8 cellular contexts compared by ENCODE assay signal in the genomic region with DNA sequence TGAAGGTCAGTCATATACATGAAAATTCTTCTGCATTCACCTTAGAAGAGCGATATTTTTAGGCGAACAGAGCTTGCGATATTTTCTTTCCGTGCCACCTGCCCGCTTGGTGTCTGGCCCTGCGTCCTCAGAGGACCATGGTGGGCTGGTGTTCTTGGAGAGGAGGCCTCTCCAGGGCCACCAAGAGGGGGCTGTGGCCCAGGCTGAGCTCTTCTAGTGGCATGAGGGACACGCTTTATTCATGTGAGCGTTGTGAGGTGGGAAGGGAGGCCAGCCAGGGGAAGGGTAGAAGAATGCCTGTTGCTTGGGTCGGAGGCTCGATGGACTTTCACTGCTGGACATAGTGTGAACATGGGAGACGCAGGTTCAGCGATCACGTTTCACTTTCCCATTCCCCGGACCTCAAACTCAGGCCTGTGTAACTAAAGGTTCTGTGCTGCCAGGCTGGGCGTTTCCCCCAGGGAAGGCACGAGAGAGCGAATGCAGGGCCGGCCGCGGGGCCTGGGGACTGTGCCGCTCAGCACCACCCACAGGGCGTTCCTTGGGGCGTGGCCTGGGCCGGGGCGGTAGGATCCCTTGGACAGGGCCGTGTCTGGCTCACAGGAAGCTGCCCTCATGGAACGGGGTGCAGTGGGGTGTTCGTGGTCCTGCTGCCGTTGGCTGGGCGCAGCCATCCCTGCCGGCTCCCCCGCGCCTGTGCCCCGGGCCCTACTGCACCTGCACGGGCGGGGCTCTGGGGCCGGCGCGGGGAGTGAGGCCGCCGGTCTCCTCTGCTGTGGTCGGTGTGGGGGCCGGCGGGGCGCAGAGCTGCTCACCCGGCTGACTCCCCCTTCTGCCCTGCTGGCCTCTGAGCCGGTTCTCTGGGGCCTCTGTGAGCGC. TPM values are rescaled to one million over a fixed set of nuclear protein-coding genes. Genes with fewer than 3 reads are reported as not detected.
DNase-seq lines count a peak whose midpoint lies in the region; ATAC-seq and TF ChIP-seq lines count a peak whose summit lies in the region.

No MANE protein-coding gene starts in this region.

- no peaks in the 10 kb centered on the region for H3K36me3 Mint-ChIP-seq in activated CD8-positive, alpha-beta T cell treated with anti-CD3 and anti-CD28 coated beads for 36 hours (ENCODE audit: low read depth)

- H3K4me1 Mint-ChIP-seq in activated CD8-positive, alpha-beta T cell treated with anti-CD3 and anti-CD28 coated beads for 36 hours (ENCODE audit: low read depth) = peaks cover 12% of the 10 kb centered on the region

- no peak overlapping the region for H2BK120ac ChIP-seq in mesenchymal stem cell (ENCODE audit: low read depth, low read length)

- H4K8ac ChIP-seq in mesenchymal stem cell (ENCODE audit: low read length) = peak overlapping the region; percentile 82

- no peaks in the 10 kb centered on the region for H3K9me3 ChIP-seq in effector memory CD4-positive, alpha-beta T cell (ENCODE audit: control insufficient read depth, low read length)
- peaks cover 6% of the 10 kb centered on the region for H3K9me3 ChIP-seq in mesenchymal stem cell (ENCODE audit: control insufficient read depth, low read length)

- no peak overlapping the region for H3K18ac ChIP-seq in mesenchymal stem cell (ENCODE audit: low read depth in 1 of 2, low read length in 2 of 2)

- H3K9me3 Mint-ChIP-seq in activated CD8-positive, alpha-beta T cell treated with anti-CD3 and anti-CD28 coated beads for 36 hours = no peaks in the 10 kb centered on the region

- 16% methylated on average over 39 of the region's 48 CpGs for WGBS in mesenchymal stem cell

- no peak overlapping the region for H2BK12ac ChIP-seq in mesenchymal stem cell (ENCODE audit: low read length in 2 of 2)

- H3K4me1 ChIP-seq in effector memory CD4-positive, alpha-beta T cell (ENCODE audit: control insufficient read depth, insufficient read depth, low read length, poor library complexity, severe bottlenecking) = peaks cover 20% of the 10 kb centered on the region
- peaks cover 17% of the 10 kb centered on the region for H3K4me1 ChIP-seq in mesenchymal stem cell (ENCODE audit: control insufficient read depth, insufficient read depth, low read depth, low read length)

- ATAC-seq in GM18907 (IDR thresholded peaks at IDR 0.05; ENCODE audit: unreplicated experiment) (peak; percentile 88), HG03135 (IDR thresholded peaks at IDR 0.05; ENCODE audit: unreplicated experiment) (peak; percentile 86)
- peak; percentile 96 for ATAC-seq in activated CD8-positive, alpha-beta T cell treated with anti-CD3 and anti-CD28 coated beads for 36 hours

- peak; percentile 87 for DNase-seq in AG08395 (ENCODE audit: low spot score)
- peak; percentile 30 for DNase-seq in NCI-H524 treated with DMSO at 0.1 percent for 48 hours (lab: John Stamatoyannopoulos, UW)
- peak; percentile 88 for DNase-seq in activated CD8-positive, alpha-beta T cell treated with anti-CD3 and anti-CD28 coated beads for 36 hours
- peak; percentile 65 to 75 (median 66) for DNase-seq in effector memory CD4-positive, alpha-beta T cell
- peak; percentile 40 for DNase-seq in mesenchymal stem cell
- DNase-seq in stimulated activated CD8-positive, alpha-beta memory T cell treated with anti-CD3 and anti-CD28 coated beads, Interleukin-12 subunit alpha, Interleukin-12 subunit beta, amount 100 ng/mL, for 4 hours (ENCODE audit: low read depth) = peak; percentile 72

- CTCF ChIA-PET in activated CD8-positive, alpha-beta T cell treated with anti-CD3 and anti-CD28 coated beads for 36 hours (lab: Charles Lee) = interaction anchor here (1.0 to 1.7 kb wide), 2 partner anchors 208 to 259 kb away, joined by 3 to 8 read pairs; no protein-coding TSS in a partner anchor

- peak overlapping the region; percentile 20 for H2AFZ ChIP-seq in mesenchymal stem cell (ENCODE audit: low read depth, low read length)

- peak overlapping the region; percentile 87 for H3K27ac Mint-ChIP-seq in activated CD8-positive, alpha-beta T cell treated with anti-CD3 and anti-CD28 coated beads for 36 hours

- H3K4me2 ChIP-seq in mesenchymal stem cell (ENCODE audit: low read length, poor library complexity, severe bottlenecking) = peak overlapping the region; percentile 85

- H3K79me1 ChIP-seq in mesenchymal stem cell (replicated peaks; ENCODE audit: low read length, poor library complexity, severe bottlenecking) = no peaks in the 10 kb centered on the region

- H3K27ac ChIP-seq in effector memory CD4-positive, alpha-beta T cell (ENCODE audit: insufficient read depth, low read length, poor library complexity, severe bottlenecking) = peak overlapping the region; percentile 89
- H3K27ac ChIP-seq in mesenchymal stem cell (ENCODE audit: low read length, poor library complexity, severe bottlenecking) = no peak overlapping the region

- POLR2A ChIA-PET in activated CD8-positive, alpha-beta T cell treated with anti-CD3 and anti-CD28 coated beads for 36 hours (lab: Charles Lee) = interaction anchor here (1.1 kb wide), 1 partner anchor 9 kb away, joined by 3 read pairs; no protein-coding TSS in a partner anchor

- intact Hi-C loops in activated CD8-positive, alpha-beta T cell treated with anti-CD3 and anti-CD28 coated beads for 36 hours (cut with micrococcal nuclease) = loop anchor here (10.0 kb wide), 1 partner anchor 259 kb away; no protein-coding TSS in a partner anchor

- no peak overlapping the region for H4K91ac ChIP-seq in mesenchymal stem cell (ENCODE audit: low read length)

- no peak overlapping the region for H2BK15ac ChIP-seq in mesenchymal stem cell (ENCODE audit: low read depth, poor library complexity, severe bottlenecking)

- H2AK5ac ChIP-seq in mesenchymal stem cell (ENCODE audit: low read length, severe bottlenecking) = no peak overlapping the region

- H3K14ac ChIP-seq in mesenchymal stem cell (ENCODE audit: low read length in 2 of 2) = no peak overlapping the region

- H2BK5ac ChIP-seq in mesenchymal stem cell (ENCODE audit: low read depth, low read length, poor library complexity, severe bottlenecking) = no peak overlapping the region

- H3K27me3 Mint-ChIP-seq in activated CD8-positive, alpha-beta T cell treated with anti-CD3 and anti-CD28 coated beads for 36 hours = no peaks in the 10 kb centered on the region

- H3K36me3 ChIP-seq in effector memory CD4-positive, alpha-beta T cell (ENCODE audit: control insufficient read depth, insufficient read depth, low read length) = no peaks in the 10 kb centered on the region
- no peaks in the 10 kb centered on the region for H3K36me3 ChIP-seq in mesenchymal stem cell (ENCODE audit: control insufficient read depth in 1 of 2, insufficient read depth in 2 of 2, low read depth in 1 of 2, low read length in 2 of 2)

- H3K9ac ChIP-seq in mesenchymal stem cell (ENCODE audit: low read length) = peak overlapping the region; percentile 83

- H3K4me3 ChIP-seq in effector memory CD4-positive, alpha-beta T cell (ENCODE audit: insufficient read depth, low read depth, low read length, poor library complexity, severe bottlenecking) = peak overlapping the region; percentile 63
- H3K4me3 ChIP-seq in mesenchymal stem cell (ENCODE audit: insufficient read depth in 1 of 2, low read depth in 1 of 2, low read length in 2 of 2) = peak overlapping the region; percentile 49 to 81

- peak overlapping the region; percentile 80 for H3K4me3 Mint-ChIP-seq in activated CD8-positive, alpha-beta T cell treated with anti-CD3 and anti-CD28 coated beads for 36 hours

- no peak overlapping the region for H3K4ac ChIP-seq in mesenchymal stem cell (ENCODE audit: low read depth in 1 of 2, low read length in 2 of 2)

- H3K23ac ChIP-seq in mesenchymal stem cell (ENCODE audit: low read length in 2 of 2) = no peak overlapping the region

- H3K27me3 ChIP-seq in effector memory CD4-positive, alpha-beta T cell (replicated peaks; ENCODE audit: control insufficient read depth, insufficient read depth, low read length, poor library complexity, severe bottlenecking) = no peaks in the 10 kb centered on the region
- H3K27me3 ChIP-seq in mesenchymal stem cell (ENCODE audit: control insufficient read depth in 1 of 2, insufficient read depth in 1 of 2, low read length in 2 of 2) = peaks cover 74 to 79% of the 10 kb centered on the region in 2 experiments

- no peak for TF ChIP-seq CTCF in activated CD8-positive, alpha-beta T cell treated with anti-CD3 and anti-CD28 coated beads for 36 hours (IDR thresholded peaks at IDR 0.05)

RNA-seq across cellular contexts. Expression of a gene that starts 40.7 kb away (rescaled TPM):
- total RNA-seq in activated CD8-positive, alpha-beta T cell treated with anti-CD3 and anti-CD28 coated beads for 36 hours = 10 to 100 TPM; 51.4 to 56.2 TPM
- polyA plus RNA-seq in mesenchymal stem cell (2013, experiment 1 of 2) = 63.5 TPM
- 62.4 TPM for polyA plus RNA-seq in mesenchymal stem cell (2013, experiment 2 of 2)

RNA-seq across cellular contexts. Expression of a gene that starts 59.6 kb away (rescaled TPM):
- not detected for total RNA-seq in activated CD8-positive, alpha-beta T cell treated with anti-CD3 and anti-CD28 coated beads for 36 hours
- polyA plus RNA-seq in mesenchymal stem cell (2013, experiment 1 of 2) = not detected
- not detected for polyA plus RNA-seq in mesenchymal stem cell (2013, experiment 2 of 2)

Comparison
In these comparisons a context has a peak if more than half of its experiments do, and no peak if none do; other contexts are left out.
1. DNase-seq: peak in every context shown above with its lines; median percentile 88 in activated CD8-positive, alpha-beta T cell treated with anti-CD3 and anti-CD28 coated beads for 36 hours; 87 in AG08395; 72 in stimulated activated CD8-positive, alpha-beta memory T cell treated with anti-CD3 and anti-CD28 coated beads, Interleukin-12 subunit alpha, Interleukin-12 subunit beta, amount 100 ng/mL, for 4 hours; 66 in effector memory CD4-positive, alpha-beta T cell; 40 in mesenchymal stem cell; 30 in NCI-H524 treated with DMSO at 0.1 percent for 48 hours.